In the genomic region with DNA sequence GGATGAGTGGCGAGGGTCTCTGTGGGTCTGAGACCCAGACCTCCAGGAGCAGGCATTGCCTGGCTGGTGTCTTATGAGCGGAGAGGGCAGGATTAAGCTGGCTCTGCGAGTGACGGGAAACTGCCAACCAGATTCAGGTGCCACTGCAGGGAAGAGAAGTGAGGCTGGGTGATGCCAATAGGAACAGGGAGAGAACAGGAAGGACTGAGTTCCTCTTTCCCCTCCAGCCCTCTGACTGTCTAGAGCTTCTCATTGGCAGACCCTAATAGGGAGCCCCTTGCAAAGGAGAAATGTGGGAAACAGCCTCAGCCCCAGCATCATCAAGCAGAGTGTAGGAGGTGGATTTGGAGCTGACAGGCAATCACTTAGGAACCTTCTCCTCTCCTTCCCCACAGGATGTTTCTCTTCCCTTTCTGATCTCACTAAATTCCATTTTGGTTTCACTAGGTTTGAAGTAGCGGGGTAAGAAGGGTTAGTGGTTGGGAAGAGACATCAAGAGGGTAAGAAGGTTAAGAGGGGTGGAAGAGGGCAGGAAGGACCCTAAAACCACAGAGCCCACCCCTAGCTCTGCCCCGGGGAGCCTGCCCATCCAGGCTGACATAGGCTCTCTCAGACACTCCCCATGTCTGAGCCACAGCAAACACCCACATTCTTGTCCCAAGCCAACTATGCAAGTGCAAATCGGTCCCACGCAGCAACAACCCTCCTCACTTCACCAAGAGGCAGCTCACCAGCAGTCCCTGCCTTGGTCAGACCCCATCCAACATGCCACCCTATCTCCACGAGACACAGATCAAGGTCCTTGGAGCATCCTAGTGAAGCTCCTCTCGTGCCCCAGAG, we compare ENCODE assay signal across 16 cellular contexts.
DNase-seq lines count a peak whose midpoint lies in the region; ATAC-seq and TF ChIP-seq lines count a peak whose summit lies in the region.
"Had no signal": no experiment of that assay in that cellular context is flagged by ENCODE, and none has a peak within 500 bp of the region (broad histone marks: within the 10 kb centered on the region; RNA-seq: fewer than 3 reads in every experiment).

No MANE protein-coding gene starts in this region.

- H3K27ac Mint-ChIP-seq in activated CD4-positive, alpha-beta T cell treated with anti-CD3 and anti-CD28 coated beads, Interleukin-2, amount 10 ng/mL, durations not matched to agents 7 days and 5 days: no peak overlapping the region
- H3K27ac Mint-ChIP-seq: T-helper 2 cell treated with Interferon-gamma antibody and Interleukin-4, amounts not matched to agents 5 μg/mL and 100 μg/mL, for 36 hours; WTC11 had no signal

- BruUV-seq in Panc1 (replicated peaks; lab: Mats Ljungman, UMichigan): no TSS peak

- H2AFZ ChIP-seq in mesenchymal stem cell (ENCODE audit: low read depth, low read length): no peak overlapping the region
- H2AFZ ChIP-seq: PC-9 had no signal

- H3K4ac ChIP-seq in mesenchymal stem cell (ENCODE audit: low read depth in 1 of 2, low read length in 2 of 2): no peak overlapping the region

- no peaks in the 10 kb centered on the region for H3K27me3 ChIP-seq in BLaER1 treated with 17β-estradiol and CSF1 and Interleukin-3, amounts not matched to agents 10 nM and 100 nM
- H3K27me3 ChIP-seq in Panc1 (ENCODE audit: control insufficient read depth, insufficient read depth, low read length) (peaks cover 16% of the 10 kb centered on the region), mesenchymal stem cell (ENCODE audit: control insufficient read depth in 1 of 2, insufficient read depth in 1 of 2, low read length in 2 of 2) (peaks cover 21 to 24% of the 10 kb centered on the region in 2 experiments), psoas muscle (ENCODE audit: insufficient read depth in 3 of 3, low read length in 2 of 3) (no peaks in the 10 kb centered on the region)

- ATAC-seq in Panc1 (0 out of 2 replicates have a peak, but pooled peaks have one; percentile 21), psoas muscle (no peak), HG02852 (IDR thresholded peaks at IDR 0.05; ENCODE audit: unreplicated experiment) (no peak)
- ATAC-seq: WTC11 had no signal

- no peaks in the 10 kb centered on the region; a peak in 1 of 22 replicates for H4K20me1 ChIP-seq in BLaER1 treated with 17β-estradiol and CSF1 and Interleukin-3, amounts not matched to agents 10 nM and 100 nM

- no peaks in the 10 kb centered on the region for H3K36me3 Mint-ChIP-seq in activated CD4-positive, alpha-beta T cell treated with anti-CD3 and anti-CD28 coated beads, Interleukin-2, amount 10 ng/mL, durations not matched to agents 7 days and 5 days (ENCODE audit: low read depth)
- H3K36me3 Mint-ChIP-seq: WTC11 had no signal

- H3K79me1 ChIP-seq in mesenchymal stem cell (replicated peaks; ENCODE audit: low read length, poor library complexity, severe bottlenecking): no peaks in the 10 kb centered on the region

- H4K91ac ChIP-seq in mesenchymal stem cell (ENCODE audit: low read length): no peak overlapping the region

- H3K27me3 Mint-ChIP-seq in activated CD4-positive, alpha-beta T cell treated with anti-CD3 and anti-CD28 coated beads, Interleukin-2, amount 10 ng/mL, durations not matched to agents 7 days and 5 days: peaks cover 19% of the 10 kb centered on the region

- no peak overlapping the region for H2AK5ac ChIP-seq in mesenchymal stem cell (ENCODE audit: low read length, severe bottlenecking)

- no peak overlapping the region for H2BK15ac ChIP-seq in mesenchymal stem cell (ENCODE audit: low read depth, poor library complexity, severe bottlenecking)

- H2BK5ac ChIP-seq in mesenchymal stem cell (ENCODE audit: low read depth, low read length, poor library complexity, severe bottlenecking): no peak overlapping the region

- no peak overlapping the region for H3K9ac ChIP-seq in BLaER1 treated with 17β-estradiol and CSF1 and Interleukin-3, amounts not matched to agents 10 nM and 100 nM
- H3K9ac ChIP-seq in mesenchymal stem cell (ENCODE audit: low read length): no peak overlapping the region

- H2BK120ac ChIP-seq in mesenchymal stem cell (ENCODE audit: low read depth, low read length): no peak overlapping the region

- peaks cover 5 to 22% (median 10%) of the 10 kb centered on the region in 10 experiments; a peak in 15 of 20 replicates for H3K4me1 ChIP-seq in BLaER1 treated with 17β-estradiol and CSF1 and Interleukin-3, amounts not matched to agents 10 nM and 100 nM
- H3K4me1 ChIP-seq in Panc1 (ENCODE audit: control insufficient read depth, insufficient read depth, low read length): no peaks in the 10 kb centered on the region
- no peaks in the 10 kb centered on the region for H3K4me1 ChIP-seq in mesenchymal stem cell (ENCODE audit: control insufficient read depth, insufficient read depth, low read depth, low read length)
- no peaks in the 10 kb centered on the region for H3K4me1 ChIP-seq in psoas muscle

- H3K4me1 Mint-ChIP-seq in activated CD4-positive, alpha-beta T cell treated with anti-CD3 and anti-CD28 coated beads, Interleukin-2, amount 10 ng/mL, durations not matched to agents 7 days and 5 days: no peaks in the 10 kb centered on the region
- H3K4me1 Mint-ChIP-seq: WTC11 had no signal

- H3K14ac ChIP-seq in mesenchymal stem cell (ENCODE audit: low read length in 2 of 2): no peak overlapping the region

- H3K4me3 ChIP-seq in BLaER1 treated with 17β-estradiol and CSF1 and Interleukin-3, amounts not matched to agents 10 nM and 100 nM: no peak overlapping the region
- H3K4me3 ChIP-seq in Panc1 (ENCODE audit: low read depth in 2 of 2, low read length in 2 of 2) (no peak overlapping the region), mesenchymal stem cell (ENCODE audit: insufficient read depth in 1 of 2, low read depth in 1 of 2, low read length in 2 of 2) (no peak overlapping the region), psoas muscle (no peak overlapping the region)
- H3K4me3 ChIP-seq: PC-9 had no signal

- no peaks in the 10 kb centered on the region for H3K9me3 Mint-ChIP-seq in activated CD4-positive, alpha-beta T cell treated with anti-CD3 and anti-CD28 coated beads, Interleukin-2, amount 10 ng/mL, durations not matched to agents 7 days and 5 days
- H3K9me3 Mint-ChIP-seq: T-helper 2 cell treated with Interferon-gamma antibody and Interleukin-4, amounts not matched to agents 5 μg/mL and 100 μg/mL, for 36 hours; WTC11 had no signal

- peak overlapping the region; percentile 17 for H4K8ac ChIP-seq in mesenchymal stem cell (ENCODE audit: low read length)

- WGBS in mesenchymal stem cell: 79% methylated on average over 7 of the region's 10 CpGs
- WGBS in psoas muscle, 3 donors: 75 to 77% (median 75%) methylated on average over 10 of the region's 10 CpGs

- DNase-seq in activated CD4-positive, alpha-beta T cell treated with anti-CD3 and anti-CD28 coated beads for 48 hours: peak; percentile 30
- no peak for DNase-seq in activated CD4-positive, alpha-beta T cell treated with anti-CD3 and anti-CD28 coated beads, Interleukin-2, amount 10 ng/mL, durations not matched to agents 7 days and 5 days
- DNase-seq in Panc1 (ENCODE audit: low read depth, low spot score): no peak
- no peak for DNase-seq in mesenchymal stem cell
- no peak for DNase-seq in psoas muscle
- DNase-seq in cerebellar nuclear complex (lab: John Stamatoyannopoulos, UW): no peak
- DNase-seq: C1 segment of cervical spinal cord; NCI-H1694 treated with DMSO at 0.1 percent for 48 hours; NCI-H2227 treated with DMSO at 0.1 percent for 48 hours; NCI-H82; PC-9; stimulated activated CD4-positive, alpha-beta T cell treated with anti-CD3 and anti-CD28 coated beads, Interleukin-4, amount 100 ng/mL, for 4 hours had no signal

- no peaks in the 10 kb centered on the region for H3K9me3 ChIP-seq in BLaER1 treated with 17β-estradiol and CSF1 and Interleukin-3, amounts not matched to agents 10 nM and 100 nM (replicated peaks in 1 of 11)
- no peaks in the 10 kb centered on the region for H3K9me3 ChIP-seq in Panc1 (ENCODE audit: control insufficient read depth, insufficient read depth, low read depth, low read length)
- no peaks in the 10 kb centered on the region for H3K9me3 ChIP-seq in mesenchymal stem cell (ENCODE audit: control insufficient read depth, low read length)
- H3K9me3 ChIP-seq in psoas muscle: no peaks in the 10 kb centered on the region

- intact Hi-C loops in Panc1 (cut with micrococcal nuclease; ENCODE audit: unreplicated experiment) (no loop called here), psoas muscle (cut with DNase I) (no loop called here)

- H3K4me2 ChIP-seq in BLaER1 treated with 17β-estradiol and CSF1 and Interleukin-3, amounts not matched to agents 10 nM and 100 nM: peak overlapping the region in 6 of 11 experiments; percentile 4 to 72 (median 23); a peak in 8 of 22 replicates
- H3K4me2 ChIP-seq in mesenchymal stem cell (ENCODE audit: low read length, poor library complexity, severe bottlenecking): no peak overlapping the region
- H3K4me2 ChIP-seq: PC-9 had no signal

- H3K36me3 ChIP-seq in BLaER1 treated with 17β-estradiol and CSF1 and Interleukin-3, amounts not matched to agents 10 nM and 100 nM: no peaks in the 10 kb centered on the region
- no peaks in the 10 kb centered on the region for H3K36me3 ChIP-seq in Panc1 (ENCODE audit: control insufficient read depth, insufficient read depth, low read length)
- H3K36me3 ChIP-seq in mesenchymal stem cell (ENCODE audit: control insufficient read depth in 1 of 2, insufficient read depth in 2 of 2, low read depth in 1 of 2, low read length in 2 of 2): no peaks in the 10 kb centered on the region
- H3K36me3 ChIP-seq in psoas muscle (ENCODE audit: insufficient read depth in 1 of 2, low read depth in 1 of 2): no peaks in the 10 kb centered on the region

- TF ChIP-seq CTCF in Panc1 (IDR thresholded peaks at IDR 0.05): no peak
- TF ChIP-seq CTCF in psoas muscle (IDR thresholded peaks at IDR 0.05): no peak

- H3K18ac ChIP-seq in mesenchymal stem cell (ENCODE audit: low read depth in 1 of 2, low read length in 2 of 2): no peak overlapping the region

- peak overlapping the region in 4 of 11 experiments; percentile 12 to 38 (median 24); a peak in 4 of 22 replicates for H3K27ac ChIP-seq in BLaER1 treated with 17β-estradiol and CSF1 and Interleukin-3, amounts not matched to agents 10 nM and 100 nM
- H3K27ac ChIP-seq in Panc1 (ENCODE audit: low read length) (no peak overlapping the region), mesenchymal stem cell (ENCODE audit: low read length, poor library complexity, severe bottlenecking) (no peak overlapping the region), psoas muscle (no peak overlapping the region)
- H3K27ac ChIP-seq: PC-9 had no signal

- in situ Hi-C loops in Panc1 (cut with HindIII; ENCODE audit: low pct_unique_long_range_greater_than_20kb, low sequenced_read_pairs): no loop called here

- no peak overlapping the region for H2BK12ac ChIP-seq in mesenchymal stem cell (ENCODE audit: low read length in 2 of 2)

- H3K4me3 Mint-ChIP-seq in activated CD4-positive, alpha-beta T cell treated with anti-CD3 and anti-CD28 coated beads, Interleukin-2, amount 10 ng/mL, durations not matched to agents 7 days and 5 days: no peak overlapping the region
- H3K4me3 Mint-ChIP-seq: T-helper 2 cell treated with Interferon-gamma antibody and Interleukin-4, amounts not matched to agents 5 μg/mL and 100 μg/mL, for 36 hours; WTC11 had no signal

- H3K23ac ChIP-seq in mesenchymal stem cell (ENCODE audit: low read length in 2 of 2): no peak overlapping the region

- POLR2A ChIA-PET in activated CD4-positive, alpha-beta T cell treated with anti-CD3 and anti-CD28 coated beads, Interleukin-2, amount 10 ng/mL, durations not matched to agents 7 days and 5 days (lab: Charles Lee): no interaction called here
- POLR2A ChIA-PET in Panc1 (lab: Charles Lee): no interaction called here

- CTCF ChIA-PET in activated CD4-positive, alpha-beta T cell treated with anti-CD3 and anti-CD28 coated beads, Interleukin-2, amount 10 ng/mL, durations not matched to agents 7 days and 5 days (lab: Charles Lee): interaction anchor here (0.5 to 1.5 kb wide), 3 partner anchors 19 to 1449 kb away, joined by 3 to 4 read pairs (median 3); no protein-coding TSS in a partner anchor
- CTCF ChIA-PET in Panc1 (lab: Charles Lee): no interaction called here
